ENCODE assay signal across 8 cellular contexts in the genomic region with DNA sequence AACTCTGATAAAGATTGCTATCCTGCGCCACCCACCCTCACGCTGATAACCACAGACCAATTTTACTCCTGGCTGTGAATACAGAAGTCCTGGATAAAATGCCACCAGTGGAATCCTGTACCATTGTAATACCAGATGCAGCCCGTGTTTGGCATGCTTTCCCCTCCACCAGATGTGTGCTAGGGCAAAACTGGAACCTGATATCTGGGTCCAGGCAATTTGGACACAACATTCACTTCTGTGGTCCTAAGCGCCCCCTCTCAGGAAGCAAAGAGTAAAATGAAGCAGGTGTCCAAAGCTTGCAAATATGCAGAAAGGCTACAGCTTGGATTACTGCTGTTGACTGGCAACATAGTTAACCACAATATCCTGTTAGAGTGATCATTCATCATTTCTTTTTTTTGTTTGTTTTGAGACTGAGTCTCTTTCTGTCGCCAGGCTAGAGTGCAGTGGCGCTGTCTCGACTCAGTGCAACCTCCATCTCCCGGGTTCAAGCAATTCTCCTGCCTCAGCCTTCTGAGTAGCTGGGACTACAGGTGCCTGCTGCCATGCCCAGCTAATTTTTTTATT. TPM values are rescaled to one million over a fixed set of nuclear protein-coding genes. Genes with fewer than 3 reads are reported as not detected.
DNase-seq lines count a peak whose midpoint lies in the region; ATAC-seq and TF ChIP-seq lines count a peak whose summit lies in the region.

No MANE protein-coding gene starts in this region.

- H4K91ac ChIP-seq in trophoblast cell (ENCODE audit: low read depth, low read length), result no peak overlapping the region

- peak; percentile 85 to 92 for ATAC-seq in CD4-positive, CD25-positive, alpha-beta regulatory T cell (ENCODE audit: low read depth in 2 of 2)
- peak; percentile 98 for ATAC-seq in effector memory CD8-positive, alpha-beta T cell (replicated peaks)
- ATAC-seq in HG03442 (IDR thresholded peaks at IDR 0.05; ENCODE audit: unreplicated experiment), result no peak
- ATAC-seq in HG03439 (IDR thresholded peaks at IDR 0.05; ENCODE audit: unreplicated experiment), result no peak

- no peaks in the 10 kb centered on the region for H3K27me3 Mint-ChIP-seq in CD4-positive, CD25-positive, alpha-beta regulatory T cell
- H3K27me3 Mint-ChIP-seq in effector memory CD8-positive, alpha-beta T cell, result no peaks in the 10 kb centered on the region

- DNase-seq in CD4-positive, CD25-positive, alpha-beta regulatory T cell, result peak in 2 of 3 donors; percentile 58 to 71
- DNase-seq in SJCRH30, result peak; percentile 57 to 81
- DNase-seq in effector memory CD8-positive, alpha-beta T cell, result no peak
- DNase-seq in trophoblast cell, result no peak
- no peak for DNase-seq in NCI-H2081 treated with DMSO at 0.1 percent for 48 hours (lab: John Stamatoyannopoulos, UW)

- no peak overlapping the region for H3K4ac ChIP-seq in trophoblast cell (ENCODE audit: low read depth, low read length)

- peak overlapping the region; percentile 28 for H3K4me3 ChIP-seq in CD4-positive, CD25-positive, alpha-beta regulatory T cell (ENCODE audit: low read depth, low read length)
- H3K4me3 ChIP-seq in HEK293 (ENCODE audit: low read depth, low read length) (no peak overlapping the region), SJCRH30 (no peak overlapping the region), trophoblast cell (ENCODE audit: low read depth, low read length) (no peak overlapping the region)

- no peak overlapping the region for H2BK12ac ChIP-seq in trophoblast cell (ENCODE audit: low read length)

- H3K4me1 ChIP-seq in CD4-positive, CD25-positive, alpha-beta regulatory T cell (ENCODE audit: control insufficient read depth, insufficient read depth, low read length, poor library complexity, severe bottlenecking), result peaks cover 22% of the 10 kb centered on the region
- H3K4me1 ChIP-seq in HEK293 (ENCODE audit: control insufficient read depth, insufficient read depth, low read length), result no peaks in the 10 kb centered on the region
- peaks cover 41% of the 10 kb centered on the region for H3K4me1 ChIP-seq in SJCRH30
- no peaks in the 10 kb centered on the region for H3K4me1 ChIP-seq in trophoblast cell (ENCODE audit: control insufficient read depth in 1 of 2, insufficient read depth in 2 of 2, low read length in 2 of 2)

- no peak overlapping the region for H2AFZ ChIP-seq in trophoblast cell (ENCODE audit: insufficient read depth, low read length, poor library complexity)

- H4K12ac ChIP-seq in trophoblast cell (ENCODE audit: low read depth, low read length), result no peak overlapping the region

- no peaks in the 10 kb centered on the region for H3K79me2 ChIP-seq in trophoblast cell (ENCODE audit: control insufficient read depth, insufficient read depth, low read length, poor library complexity)

- H3K9me3 Mint-ChIP-seq in CD4-positive, CD25-positive, alpha-beta regulatory T cell, result no peaks in the 10 kb centered on the region
- no peaks in the 10 kb centered on the region for H3K9me3 Mint-ChIP-seq in effector memory CD8-positive, alpha-beta T cell

- no peak overlapping the region for H2BK5ac ChIP-seq in trophoblast cell (ENCODE audit: low read depth, low read length, poor library complexity)

- no peak overlapping the region for H3K18ac ChIP-seq in trophoblast cell (ENCODE audit: low read length)

- H3K36me3 ChIP-seq in CD4-positive, CD25-positive, alpha-beta regulatory T cell (ENCODE audit: control insufficient read depth, insufficient read depth, low read length), result no peaks in the 10 kb centered on the region
- H3K36me3 ChIP-seq in HEK293 (ENCODE audit: control insufficient read depth in 2 of 2, insufficient read depth in 1 of 2, low read length in 2 of 2) (no peaks in the 10 kb centered on the region), SJCRH30 (no peaks in the 10 kb centered on the region), trophoblast cell (ENCODE audit: control insufficient read depth in 1 of 2, insufficient read depth in 2 of 2, low read length in 2 of 2) (no peaks in the 10 kb centered on the region)

- peak overlapping the region; percentile 49 to 78 (median 71) for H3K4me3 Mint-ChIP-seq in CD4-positive, CD25-positive, alpha-beta regulatory T cell
- H3K4me3 Mint-ChIP-seq in effector memory CD8-positive, alpha-beta T cell, result peak overlapping the region; percentile 44 to 63

- H3K27me3 ChIP-seq in CD4-positive, CD25-positive, alpha-beta regulatory T cell (ENCODE audit: control insufficient read depth, insufficient read depth, low read length), result no peaks in the 10 kb centered on the region
- H3K27me3 ChIP-seq in SJCRH30, result no peaks in the 10 kb centered on the region
- no peaks in the 10 kb centered on the region for H3K27me3 ChIP-seq in trophoblast cell (ENCODE audit: insufficient read depth, low read length)

- no peak overlapping the region for H3K23ac ChIP-seq in trophoblast cell (ENCODE audit: low read length)

- no peaks in the 10 kb centered on the region for H3K9me3 ChIP-seq in CD4-positive, CD25-positive, alpha-beta regulatory T cell (ENCODE audit: control insufficient read depth in 2 of 2, low read length in 2 of 2)
- H3K9me3 ChIP-seq in HEK293 (ENCODE audit: control insufficient read depth, insufficient read depth, low read depth, low read length) (no peaks in the 10 kb centered on the region), SJCRH30 (replicated peaks) (no peaks in the 10 kb centered on the region), trophoblast cell (ENCODE audit: insufficient read depth, low read depth, low read length) (no peaks in the 10 kb centered on the region)

- peaks cover 0 to 37% (median 21%) of the 10 kb centered on the region in 4 donors for H3K4me1 Mint-ChIP-seq in CD4-positive, CD25-positive, alpha-beta regulatory T cell
- peaks cover 17 to 18% of the 10 kb centered on the region in 2 donors for H3K4me1 Mint-ChIP-seq in effector memory CD8-positive, alpha-beta T cell (ENCODE audit: low read depth in 2 of 2)

- H4K8ac ChIP-seq in trophoblast cell (ENCODE audit: low read depth, low read length), result no peak overlapping the region

- no peak overlapping the region for H3K4me2 ChIP-seq in trophoblast cell (ENCODE audit: low read length)

- POLR2A ChIA-PET in HEK293 (lab: Yijun Ruan, JAX), result interaction anchor here (0.9 kb wide), 1 partner anchor 24 kb away, joined by 3 read pairs; no protein-coding TSS in a partner anchor

- peak; percentile 10; the same call in 1 of the 2 replicates for TF ChIP-seq CTCF in HEK293 (tag by site-specific recombination; IDR thresholded peaks at IDR 0.05)

- H3K27ac ChIP-seq in CD4-positive, CD25-positive, alpha-beta regulatory T cell (ENCODE audit: insufficient read depth, low read length, poor library complexity, severe bottlenecking), result no peak overlapping the region
- H3K27ac ChIP-seq in HEK293 (ENCODE audit: extremely low read depth, low read depth, low read length) (no peak overlapping the region), SJCRH30 (no peak overlapping the region), trophoblast cell (ENCODE audit: low read depth, low read length) (no peak overlapping the region)

- no peak overlapping the region for H2BK120ac ChIP-seq in trophoblast cell (ENCODE audit: insufficient read depth, low read length, poor library complexity)

- no CpG with 5 or more reads among the region's 8 CpGs for WGBS in trophoblast cell (ENCODE audit: extremely low coverage, insufficient coverage, insufficient read length)

- no peaks in the 10 kb centered on the region for H3K79me1 ChIP-seq in trophoblast cell (ENCODE audit: low read length)

- H3K36me3 Mint-ChIP-seq in CD4-positive, CD25-positive, alpha-beta regulatory T cell, result no peaks in the 10 kb centered on the region
- H3K36me3 Mint-ChIP-seq in effector memory CD8-positive, alpha-beta T cell (ENCODE audit: insufficient read depth), result no peaks in the 10 kb centered on the region

- H3K9ac ChIP-seq in trophoblast cell (ENCODE audit: low read length), result no peak overlapping the region

- CTCF ChIA-PET in HEK293 (lab: Yijun Ruan, JAX), result interaction anchor here (0.6 to 14.4 kb wide), 6 partner anchors 10 to 89 kb away, joined by 3 to 276 read pairs (median 4); no protein-coding TSS in a partner anchor

- H3K27ac Mint-ChIP-seq in CD4-positive, CD25-positive, alpha-beta regulatory T cell, result peak overlapping the region; percentile 54 to 91 (median 78)
- H3K27ac Mint-ChIP-seq in effector memory CD8-positive, alpha-beta T cell, result peak overlapping the region; percentile 61 to 86

- H2AK5ac ChIP-seq in trophoblast cell (ENCODE audit: low read length), result no peak overlapping the region

- H3K14ac ChIP-seq in trophoblast cell (ENCODE audit: low read length), result no peak overlapping the region

TF ChIP-seq in HEK293, 187 proteins besides CTCF, POLR2A, EP300 and RAD21:
- no peak for TF ChIP-seq ZNF274 (IDR thresholded peaks at IDR 0.05; ENCODE audit: low read length)
- no peak for TF ChIP-seq ZNF274 (tag by site-specific recombination; IDR thresholded peaks at IDR 0.05; ENCODE audit: borderline replicate concordance)
- TF ChIP-seq, protein P1, sequence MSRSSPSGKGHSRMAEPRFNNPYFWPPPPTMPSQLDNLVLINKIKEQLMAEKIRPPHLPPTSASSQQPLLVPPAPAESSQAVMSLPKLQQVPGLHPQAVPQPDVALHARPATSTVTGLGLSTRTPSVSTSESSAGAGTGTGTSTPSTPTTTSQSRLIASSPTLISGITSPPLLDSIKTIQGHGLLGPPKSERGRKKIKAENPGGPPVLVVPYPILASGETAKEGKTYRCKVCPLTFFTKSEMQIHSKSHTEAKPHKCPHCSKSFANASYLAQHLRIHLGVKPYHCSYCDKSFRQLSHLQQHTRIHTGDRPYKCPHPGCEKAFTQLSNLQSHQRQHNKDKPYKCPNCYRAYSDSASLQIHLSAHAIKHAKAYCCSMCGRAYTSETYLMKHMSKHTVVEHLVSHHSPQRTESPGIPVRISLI (tag by site-specific recombination; IDR thresholded peaks at IDR 0.05), result 0 out of 2 replicates have a peak, but pooled peaks have one; percentile 14
- TF ChIP-seq ZNF404 (tag by site-specific recombination; IDR thresholded peaks at IDR 0.05), result no peak
TF ChIP-seq in HEK293: peak in this region for 1.

RNA-seq across cellular contexts. Expression of a gene that starts 32.8 kb away (rescaled TPM):
- 7.3 TPM for total RNA-seq in CD4-positive, CD25-positive, alpha-beta regulatory T cell
- polyA plus RNA-seq in CD4-positive, CD25-positive, alpha-beta regulatory T cell, result 10 to 100 TPM in 2 of 4 donors, 1 to 10 TPM in 2; 6.8 to 24.2 (median 10.0) TPM
- total RNA-seq in SJCRH30 (2014; rRNA removed; shearing (Covaris generic)), result 31.3 and 33.3 TPM in 2 replicates
- polyA plus RNA-seq in trophoblast cell (2013), result 64.9 and 67.5 TPM in 2 replicates

RNA-seq across cellular contexts. Expression of a gene that starts 33.0 kb away (rescaled TPM):
- total RNA-seq in CD4-positive, CD25-positive, alpha-beta regulatory T cell, result 5.9 TPM
- 10 to 100 TPM in 2 of 4 donors, 1 to 10 TPM in 2; 8.7 to 11.4 (median 10.2) TPM for polyA plus RNA-seq in CD4-positive, CD25-positive, alpha-beta regulatory T cell
- total RNA-seq in SJCRH30 (2014; rRNA removed; shearing (Covaris generic)), result 3.0 and 5.1 TPM in 2 replicates
- polyA plus RNA-seq in trophoblast cell (2013), result 4.0 and 4.1 TPM in 2 replicates

RNA-seq across cellular contexts. Expression of a gene that starts 35.4 kb away (rescaled TPM):
- total RNA-seq in CD4-positive, CD25-positive, alpha-beta regulatory T cell, result 57.6 TPM
- polyA plus RNA-seq in CD4-positive, CD25-positive, alpha-beta regulatory T cell, result 10 to 100 TPM; 13.7 to 24.0 (median 20.8) TPM
- 9.8 and 11.7 TPM in 2 replicates for total RNA-seq in SJCRH30 (2014; rRNA removed; shearing (Covaris generic))
- polyA plus RNA-seq in trophoblast cell (2013), result 18.7 and 18.8 TPM in 2 replicates

Comparison
In these comparisons a context has a peak if more than half of its experiments do, and no peak if none do; other contexts are left out.
1. ATAC-seq: peak in CD4-positive, CD25-positive, alpha-beta regulatory T cell (2 of 2) and effector memory CD8-positive, alpha-beta T cell (single experiment); none in HG03442 (single experiment) and HG03439 (single experiment).
2. DNase-seq: peak in CD4-positive, CD25-positive, alpha-beta regulatory T cell (2 of 3) and SJCRH30 (2 of 2); none in effector memory CD8-positive, alpha-beta T cell (0 of 3), trophoblast cell (0 of 2) and NCI-H2081 treated with DMSO at 0.1 percent for 48 hours (single experiment).